ENCODE assay signal across 1 cellular context in the genomic region with DNA sequence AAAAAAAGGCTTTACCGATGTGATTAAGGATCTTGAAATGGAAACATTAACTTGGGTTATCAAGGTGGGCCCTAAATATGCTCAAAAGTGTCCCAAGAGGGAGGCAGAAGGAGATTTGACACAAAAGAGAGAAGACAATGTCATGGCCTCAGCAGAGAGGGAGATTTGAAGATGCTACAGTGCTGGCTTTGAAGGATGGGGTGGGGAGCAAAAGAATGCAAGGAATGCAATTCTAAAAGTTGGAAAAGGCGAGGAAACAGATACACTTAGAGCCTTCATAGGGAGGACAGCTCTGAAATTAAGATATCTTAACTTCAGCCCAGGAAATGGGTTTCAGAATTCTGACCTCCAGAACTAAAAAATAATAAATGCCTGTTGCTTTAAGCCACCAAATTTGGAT.
TF ChIP-seq lines count a peak whose summit lies in the region.

No MANE protein-coding gene starts in this region.

TF ChIP-seq in SK-N-SH, 30 proteins besides CTCF, POLR2A, EP300 and RAD21 (continued from another document):
- TF ChIP-seq MAX (IDR thresholded peaks at IDR 0.05; ENCODE audit: low read depth) (no peak), TCF12 (IDR thresholded peaks at IDR 0.05) (no peak), MXI1 (IDR thresholded peaks at IDR 0.05; ENCODE audit: low read depth, low read length) (no peak), FOXJ3 (CRISPR knock-in tag; IDR thresholded peaks at IDR 0.05) (no peak), RCOR1 (IDR thresholded peaks at IDR 0.05; ENCODE audit: low read length) (no peak), PBX3 (IDR thresholded peaks at IDR 0.05) (no peak), REST (IDR thresholded peaks at IDR 0.05; ENCODE audit: low read depth, low read length) (no peak), SMC3 (IDR thresholded peaks at IDR 0.05; ENCODE audit: low read depth, low read length) (no peak), IRF3 (IDR thresholded peaks at IDR 0.05; ENCODE audit: low read depth, low read length) (no peak), GATA2 (CRISPR knock-in tag; IDR thresholded peaks at IDR 0.05) (no peak)
- TF ChIP-seq, protein P1, sequence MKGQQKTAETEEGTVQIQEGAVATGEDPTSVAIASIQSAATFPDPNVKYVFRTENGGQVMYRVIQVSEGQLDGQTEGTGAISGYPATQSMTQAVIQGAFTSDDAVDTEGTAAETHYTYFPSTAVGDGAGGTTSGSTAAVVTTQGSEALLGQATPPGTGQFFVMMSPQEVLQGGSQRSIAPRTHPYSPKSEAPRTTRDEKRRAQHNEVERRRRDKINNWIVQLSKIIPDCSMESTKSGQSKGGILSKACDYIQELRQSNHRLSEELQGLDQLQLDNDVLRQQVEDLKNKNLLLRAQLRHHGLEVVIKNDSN (IDR thresholded peaks at IDR 0.05; ENCODE audit: borderline replicate concordance, low read depth), result no peak
